In the genomic region with DNA sequence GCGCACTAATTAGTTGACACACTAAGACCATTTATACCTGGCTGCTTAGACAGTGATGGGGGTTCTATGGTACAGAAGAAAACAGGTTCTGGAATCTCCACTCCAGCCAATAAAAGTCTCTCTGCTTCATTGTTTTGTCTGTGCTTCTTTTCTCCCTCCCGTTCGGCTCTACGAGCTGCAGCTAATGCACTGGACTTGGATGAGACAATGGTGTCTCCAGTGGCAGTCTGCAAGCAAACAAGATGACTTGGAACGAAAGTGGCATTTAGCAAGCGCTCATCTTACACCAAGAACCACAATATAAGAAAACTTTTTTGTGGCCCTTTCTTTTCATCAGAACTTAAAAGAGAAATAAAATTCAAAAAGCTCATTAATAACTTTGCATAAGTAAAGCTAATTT, we compare ENCODE assay signal across 30 cellular contexts.
"Had no signal": no experiment of that assay in that cellular context is flagged by ENCODE, and none has a peak within 500 bp of the region (broad histone marks: within the 10 kb centered on the region; RNA-seq: fewer than 3 reads in every experiment).

No MANE protein-coding gene starts in this region.

- H3K27ac ChIP-seq: body of pancreas, breast epithelium, SJSA1, VCaP had no signal

- H3K4me1 ChIP-seq: body of pancreas, breast epithelium, SJSA1 had no signal

- H3K27ac Mint-ChIP-seq: activated B cell treated with CpG ODN at 0.5 μM for 24 hours; activated CD4-positive, alpha-beta memory T cell treated with anti-CD3 and anti-CD28 coated beads for 36 hours; activated naive CD8-positive, alpha-beta T cell treated with anti-CD3 and anti-CD28 coated beads, Interleukin-2, amount 10 ng/mL, durations not matched to agents 7 days and 5 days; activated T-helper 17 cell treated with anti-CD3 and anti-CD28 coated beads, Interleukin-2, amount 50 U/mL, for 72 hours had no signal

- H3K4me1 Mint-ChIP-seq: activated B cell treated with CpG ODN at 0.5 μM for 24 hours; activated naive CD8-positive, alpha-beta T cell treated with anti-CD3 and anti-CD28 coated beads, Interleukin-2, amount 10 ng/mL, durations not matched to agents 7 days and 5 days; activated T-helper 17 cell treated with anti-CD3 and anti-CD28 coated beads, Interleukin-2, amount 50 U/mL, for 72 hours had no signal

- H3K4me3 ChIP-seq: body of pancreas, breast epithelium, K562, SJSA1 had no signal

- H3K4me3 Mint-ChIP-seq: activated B cell treated with CpG ODN at 0.5 μM for 24 hours; activated CD4-positive, alpha-beta memory T cell treated with anti-CD3 and anti-CD28 coated beads for 36 hours; activated naive CD8-positive, alpha-beta T cell treated with anti-CD3 and anti-CD28 coated beads, Interleukin-2, amount 10 ng/mL, durations not matched to agents 7 days and 5 days; activated T-cell treated with anti-CD3 and anti-CD28 coated beads, Interleukin-2, amount 50 U/mL, for 72 hours; activated T-helper 17 cell treated with anti-CD3 and anti-CD28 coated beads, Interleukin-2, amount 50 U/mL, for 72 hours had no signal

- H3K27me3 ChIP-seq: body of pancreas, breast epithelium, SJSA1 had no signal

- DNase-seq: activated B cell treated with CpG ODN at 0.5 μM for 24 hours; activated CD4-positive, alpha-beta memory T cell treated with anti-CD3 and anti-CD28 coated beads for 36 hours; activated CD4-positive, alpha-beta T cell treated with anti-CD3 and anti-CD28 coated beads for 4 hours; activated CD4-positive, alpha-beta T cell treated with anti-CD3 and anti-CD28 coated beads, Interleukin-2, amount 50 U/mL, for 1 hour; activated CD4-positive, CD25-positive, alpha-beta regulatory T cell treated with anti-CD3 and anti-CD28 coated beads, Interleukin-2, amount 50 U/mL, for 72 hours; activated CD8-positive, alpha-beta memory T cell treated with anti-CD3 and anti-CD28 coated beads, Interleukin-2, amount 50 U/mL, for 4 hours; activated effector memory CD4-positive, alpha-beta T cell treated with anti-CD3 and anti-CD28 coated beads, Interleukin-2, amount 50 U/mL, for 16 hours; activated naive CD4-positive, alpha-beta T cell; activated naive CD4-positive, alpha-beta T cell treated with anti-CD3 and anti-CD28 coated beads, Interleukin-2, amount 50 U/mL, for 16 hours; activated naive CD8-positive, alpha-beta T cell treated with anti-CD3 and anti-CD28 coated beads, Interleukin-2, amount 10 ng/mL, durations not matched to agents 7 days and 5 days; activated T-cell treated with anti-CD3 and anti-CD28 coated beads, Interleukin-2, amount 50 U/mL, for 72 hours; body of pancreas; NCI-H1105; NCI-H1417 treated with DMSO at 0.1 percent for 48 hours; NCI-H187 treated with DMSO at 0.1 percent for 48 hours; NCI-H2081; NCI-H345; NCI-H524 treated with DMSO at 0.1 percent for 48 hours; RPMI8226; SHP77 treated with DMSO at 0.1 percent for 48 hours; SK-N-SH; T-helper 1 cell; T-helper 2 cell; T-helper 9 cell had no signal

- ATAC-seq: activated T-cell treated with anti-CD3 and anti-CD28 coated beads, Interleukin-2, amount 50 U/mL, for 72 hours; activated T-helper 17 cell treated with anti-CD3 and anti-CD28 coated beads, Interleukin-2, amount 50 U/mL, for 72 hours; body of pancreas; K562; Panc1 had no signal

- H3K27me3 Mint-ChIP-seq: activated B cell treated with CpG ODN at 0.5 μM for 24 hours; activated CD4-positive, alpha-beta memory T cell treated with anti-CD3 and anti-CD28 coated beads for 36 hours; activated naive CD8-positive, alpha-beta T cell treated with anti-CD3 and anti-CD28 coated beads, Interleukin-2, amount 10 ng/mL, durations not matched to agents 7 days and 5 days; activated T-helper 17 cell treated with anti-CD3 and anti-CD28 coated beads, Interleukin-2, amount 50 U/mL, for 72 hours had no signal

- H3K9me3 Mint-ChIP-seq: activated B cell treated with CpG ODN at 0.5 μM for 24 hours; activated CD4-positive, alpha-beta memory T cell treated with anti-CD3 and anti-CD28 coated beads for 36 hours; activated naive CD8-positive, alpha-beta T cell treated with anti-CD3 and anti-CD28 coated beads, Interleukin-2, amount 10 ng/mL, durations not matched to agents 7 days and 5 days; activated T-cell treated with anti-CD3 and anti-CD28 coated beads, Interleukin-2, amount 50 U/mL, for 72 hours; activated T-helper 17 cell treated with anti-CD3 and anti-CD28 coated beads, Interleukin-2, amount 50 U/mL, for 72 hours had no signal

- H3K9me3 ChIP-seq: body of pancreas, breast epithelium, SJSA1, SK-N-SH had no signal
